ENCODE assay signal across 1 cellular context in genomic region chr1:234519506-234519905, GRCh38.
TF ChIP-seq lines count a peak whose summit lies in the region.

No MANE protein-coding gene starts in this region.

TF ChIP-seq in IMR-90, 13 proteins besides CTCF, POLR2A, EP300 and RAD21 (continued from another document):
- TF ChIP-seq BHLHE40 (IDR thresholded peaks at IDR 0.05; ENCODE audit: low read depth, low read length) = no peak
